ENCODE assay signal across 8 cellular contexts in the genomic region with DNA sequence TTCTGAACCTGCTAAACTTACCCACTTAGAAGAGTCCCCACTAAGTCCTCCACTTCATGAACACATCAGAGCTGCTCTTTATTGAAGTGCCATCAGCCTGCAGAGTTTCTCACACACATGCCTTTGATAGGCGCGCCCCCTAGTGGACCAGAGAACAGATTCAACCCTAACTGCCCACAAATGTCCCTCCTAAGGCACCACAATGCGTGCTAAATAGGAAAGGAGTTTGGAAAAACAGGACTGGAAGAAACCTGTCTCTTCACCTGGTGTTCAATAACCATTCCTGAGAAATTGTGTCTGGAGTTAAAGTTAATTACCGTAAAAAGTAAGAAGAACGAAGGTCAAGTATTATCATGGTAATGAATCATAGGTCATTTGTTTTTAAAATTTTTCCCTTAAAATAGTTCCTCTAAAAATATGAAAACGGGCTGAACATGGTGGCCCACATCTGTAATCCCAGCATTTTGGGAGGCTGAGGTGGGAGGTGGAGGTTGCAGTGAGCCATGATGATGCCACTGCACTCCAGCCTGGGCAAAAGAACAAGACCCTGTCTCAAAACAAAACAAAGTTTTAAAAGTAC.
DNase-seq lines count a peak whose midpoint lies in the region; ATAC-seq and TF ChIP-seq lines count a peak whose summit lies in the region.

No MANE protein-coding gene starts in this region.

- H3K9ac ChIP-seq in PC-3 (ENCODE audit: low read length), result no peak overlapping the region
- H3K9ac ChIP-seq in neural cell (ENCODE audit: low read length), result no peak overlapping the region

- no peaks in the 10 kb centered on the region for H3K27me3 Mint-ChIP-seq in activated T-cell treated with anti-CD3 and anti-CD28 coated beads, Interleukin-2, amount 50 U/mL, for 4 hours (ENCODE audit: low read depth)
- H3K27me3 Mint-ChIP-seq in stimulated activated naive CD8-positive, alpha-beta T cell treated with anti-CD3 and anti-CD28 coated beads, Interleukin-15, amount 100 ng/mL, for 72 hours, result no peaks in the 10 kb centered on the region

- POLR2A ChIA-PET in PC-3 (lab: Charles Lee; ENCODE audit: unreplicated experiment), result no interaction called here

- intact Hi-C loops in PC-3 (cut with micrococcal nuclease), result loop anchor here (5.0 kb wide), 2 partner anchors 172 to 212 kb away; no protein-coding TSS in a partner anchor

- no peaks in the 10 kb centered on the region for H3K4me1 ChIP-seq in PC-3 (ENCODE audit: insufficient read depth, low read length)

- CTCF ChIA-PET in PC-3 (lab: Charles Lee), result interaction anchor here (0.6 to 1.3 kb wide), 7 partner anchors 17 to 826 kb away, joined by 3 to 7 read pairs (median 3); no protein-coding TSS in a partner anchor

- H2AFZ ChIP-seq in PC-3 (ENCODE audit: low read length), result no peak overlapping the region
- no peak overlapping the region for H2AFZ ChIP-seq in neural cell (ENCODE audit: low read depth, low read length)

- peaks cover 35% of the 10 kb centered on the region for H3K36me3 Mint-ChIP-seq in activated T-cell treated with anti-CD3 and anti-CD28 coated beads, Interleukin-2, amount 50 U/mL, for 4 hours (ENCODE audit: insufficient read depth)

- H3K4me2 ChIP-seq in PC-3 (ENCODE audit: low read length), result no peak overlapping the region
- H3K4me2 ChIP-seq in neural cell (ENCODE audit: low read length), result no peak overlapping the region

- H3K9me3 ChIP-seq in PC-3 (ENCODE audit: low read length), result no peaks in the 10 kb centered on the region
- H3K9me3 ChIP-seq in neural cell (ENCODE audit: low read length), result no peaks in the 10 kb centered on the region

- H3F3A ChIP-seq in PC-3 (ENCODE audit: low read length, unreplicated experiment) (no peaks in the 10 kb centered on the region), neural cell (ENCODE audit: insufficient read depth, low read length, poor library complexity, severe bottlenecking) (no peaks in the 10 kb centered on the region)

- H3K4me3 Mint-ChIP-seq in activated T-cell treated with anti-CD3 and anti-CD28 coated beads, Interleukin-2, amount 50 U/mL, for 4 hours, result no peak overlapping the region
- H3K4me3 Mint-ChIP-seq in stimulated activated naive CD8-positive, alpha-beta T cell treated with anti-CD3 and anti-CD28 coated beads, Interleukin-15, amount 100 ng/mL, for 72 hours, result no peak overlapping the region

- no peaks in the 10 kb centered on the region for H3K79me2 ChIP-seq in PC-3 (ENCODE audit: low read length)
- no peaks in the 10 kb centered on the region for H3K79me2 ChIP-seq in neural cell (replicated peaks; ENCODE audit: insufficient read depth, low read length)

- H3K36me3 ChIP-seq in PC-3 (ENCODE audit: low read depth, low read length) (no peaks in the 10 kb centered on the region), neural cell (ENCODE audit: insufficient read depth, low read length) (no peaks in the 10 kb centered on the region)

- H3K4me3 ChIP-seq in GM12864 (ENCODE audit: low read depth, low read length) (no peak overlapping the region), PC-3 (ENCODE audit: low read length) (no peak overlapping the region), fibroblast of mammary gland (ENCODE audit: control insufficient read depth, low read depth, low read length) (no peak overlapping the region), neural cell (ENCODE audit: low read length) (no peak overlapping the region)

- H3K9me3 Mint-ChIP-seq in activated T-cell treated with anti-CD3 and anti-CD28 coated beads, Interleukin-2, amount 50 U/mL, for 4 hours, result no peaks in the 10 kb centered on the region
- no peaks in the 10 kb centered on the region for H3K9me3 Mint-ChIP-seq in stimulated activated naive CD8-positive, alpha-beta T cell treated with anti-CD3 and anti-CD28 coated beads, Interleukin-15, amount 100 ng/mL, for 72 hours

- H4K20me1 ChIP-seq in PC-3 (ENCODE audit: low read length), result no peaks in the 10 kb centered on the region
- H4K20me1 ChIP-seq in neural cell (ENCODE audit: insufficient read depth), result no peaks in the 10 kb centered on the region

- peak; percentile 94 for TF ChIP-seq RAD21 in neural cell (conservative IDR thresholded peaks at IDR 0.05)

- no TSS peak for BruUV-seq in PC-3 (replicated peaks; lab: Mats Ljungman, UMichigan)

- H3K27ac ChIP-seq in PC-3 (ENCODE audit: low read length) (no peak overlapping the region), neural cell (ENCODE audit: low read length) (no peak overlapping the region)

- H3K27me3 ChIP-seq in PC-3 (ENCODE audit: low read length) (peaks cover 14% of the 10 kb centered on the region; the same call in 1 of the 2 replicates), neural cell (ENCODE audit: insufficient read depth, low read depth, low read length) (no peaks in the 10 kb centered on the region)

- no peak for TF ChIP-seq EP300 in neural cell (conservative IDR thresholded peaks at IDR 0.05; ENCODE audit: poor library complexity, severe bottlenecking)

- H3K9me2 ChIP-seq in PC-3 (replicated peaks; ENCODE audit: low read length), result no peaks in the 10 kb centered on the region
- no peaks in the 10 kb centered on the region for H3K9me2 ChIP-seq in neural cell (ENCODE audit: insufficient read depth, low read length)

- no peak overlapping the region for H3K27ac Mint-ChIP-seq in stimulated activated naive CD8-positive, alpha-beta T cell treated with anti-CD3 and anti-CD28 coated beads, Interleukin-15, amount 100 ng/mL, for 72 hours

- H3K4me1 Mint-ChIP-seq in activated T-cell treated with anti-CD3 and anti-CD28 coated beads, Interleukin-2, amount 50 U/mL, for 4 hours (ENCODE audit: low read depth), result peaks cover 4% of the 10 kb centered on the region
- H3K4me1 Mint-ChIP-seq in stimulated activated naive CD8-positive, alpha-beta T cell treated with anti-CD3 and anti-CD28 coated beads, Interleukin-15, amount 100 ng/mL, for 72 hours, result peaks cover 8% of the 10 kb centered on the region

- peak; percentile 27 for DNase-seq in GM12864 (ENCODE audit: low read depth)
- peak; percentile 60 for DNase-seq in HuH-7 (ENCODE audit: low spot score)
- peak; percentile 67 for DNase-seq in PC-3
- peak; percentile 70 for DNase-seq in activated T-cell treated with anti-CD3 and anti-CD28 coated beads, Interleukin-2, amount 50 U/mL, for 4 hours
- DNase-seq in fibroblast of mammary gland (ENCODE audit: low read depth), result peak; percentile 69
- DNase-seq in stimulated activated naive CD8-positive, alpha-beta T cell treated with anti-CD3 and anti-CD28 coated beads, Interleukin-15, amount 100 ng/mL, for 72 hours, result peak; percentile 52 to 65

- peak; percentile 93 for ATAC-seq in PC-3
- peak; percentile 58 to 74 for ATAC-seq in activated T-cell treated with anti-CD3 and anti-CD28 coated beads, Interleukin-2, amount 50 U/mL, for 4 hours
- peak; percentile 74 for ATAC-seq in stimulated activated naive CD8-positive, alpha-beta T cell treated with anti-CD3 and anti-CD28 coated beads, Interleukin-15, amount 100 ng/mL, for 72 hours
- ATAC-seq in HG02610 (IDR thresholded peaks at IDR 0.05; ENCODE audit: unreplicated experiment), result no peak

- peak; percentile 90 for TF ChIP-seq CTCF in GM12864 (IDR thresholded peaks at IDR 0.05; ENCODE audit: low read depth, low read length, missing control alignments)
- peak; percentile 87 for TF ChIP-seq CTCF in PC-3 (conservative IDR thresholded peaks at IDR 0.05; ENCODE audit: low read depth, low read length)
- peak; percentile 89 for TF ChIP-seq CTCF in fibroblast of mammary gland (conservative IDR thresholded peaks at IDR 0.05; ENCODE audit: control insufficient read depth, insufficient read depth, low read depth, low read length)
- peak; percentile 94 for TF ChIP-seq CTCF in neural cell (IDR thresholded peaks at IDR 0.05; ENCODE audit: poor library complexity, severe bottlenecking)

TF ChIP-seq in neural cell, 6 proteins besides CTCF, POLR2A, EP300 and RAD21:
- peak; percentile 91 for TF ChIP-seq SMC3 (conservative IDR thresholded peaks at IDR 0.05; ENCODE audit: poor library complexity)
- no peak for TF ChIP-seq POLR2AphosphoS5 (IDR thresholded peaks at IDR 0.05)
- TF ChIP-seq EZH2 (IDR thresholded peaks at IDR 0.05; ENCODE audit: borderline replicate concordance, insufficient read depth, low read length, poor library complexity, severe bottlenecking), result no peak
- no peak for TF ChIP-seq MXI1 (conservative IDR thresholded peaks at IDR 0.05; ENCODE audit: poor library complexity, severe bottlenecking)
